In the genomic region with DNA sequence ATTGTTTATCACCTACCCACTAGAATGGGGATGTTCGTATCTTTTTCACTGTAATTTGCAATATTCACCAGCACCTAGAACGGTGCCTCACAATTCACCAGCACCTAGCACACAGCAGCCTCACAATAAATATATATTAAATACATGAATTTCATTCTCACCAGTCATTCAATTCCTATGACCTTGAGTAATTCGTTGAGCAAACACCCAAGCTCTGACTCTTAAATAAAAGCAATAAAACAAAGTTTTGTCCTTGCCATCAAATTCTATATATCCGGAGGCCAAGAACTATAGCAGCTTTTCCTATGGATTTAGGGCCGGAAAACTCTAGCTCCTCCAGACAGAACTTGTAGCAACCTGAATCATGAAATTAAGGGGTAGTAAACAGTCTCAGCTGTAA, we compare ENCODE assay signal across 8 cellular contexts. TPM values are rescaled to one million over a fixed set of nuclear protein-coding genes. Genes with fewer than 3 reads are reported as not detected.
A peak's percentile ranks its signal among the peaks of the same experiment; 100 is the strongest.
DNase-seq lines count a peak whose midpoint lies in the region; ATAC-seq, FAIRE-seq and TF ChIP-seq lines count a peak whose summit lies in the region.

No MANE protein-coding gene starts in this region.

- POLR2A ChIA-PET in GM12878 (lab: Charles Lee) = interaction anchor here (1.0 to 8.0 kb wide), 3 partner anchors 20 to 73 kb away, joined by 4 to 71 read pairs (median 4); a partner anchor contains a TSS

- WGBS in GM12878 (ENCODE audit: insufficient coverage, insufficient replicate concordance, low lambda C conversion rate, missing lambda C conversion rate) = 37% methylated on average over 5 of the region's 5 CpGs
- WGBS in lung, 2 donors = 46 to 69% methylated on average over 5 of the region's 5 CpGs
- WGBS in upper lobe of left lung, 2 donors = 48 to 51% methylated on average over 5 of the region's 5 CpGs

- peak overlapping the region; percentile 89 for H3K4me3 ChIP-seq in cardiac muscle cell
- peak overlapping the region; percentile 85 for H3K4me3 ChIP-seq in GM12878
- peak overlapping the region; percentile 93 for H3K4me3 ChIP-seq in lung
- peak overlapping the region; percentile 52 to 97 (median 79) for H3K4me3 ChIP-seq in upper lobe of left lung

- RAD21 ChIA-PET in GM12878 (lab: Charles Lee; ENCODE audit: unreplicated experiment) = interaction anchor here (0.8 to 1.6 kb wide), 3 partner anchors 22 to 31 kb away, joined by 3 to 8 read pairs (median 6); a partner anchor contains a TSS

- peaks cover 31% of the 10 kb centered on the region for H3K79me2 ChIP-seq in GM12878 (ENCODE audit: control insufficient read depth, insufficient read depth, low read length)

- no peak for TF ChIP-seq RAD21 in GM12878 (IDR thresholded peaks at IDR 0.05; ENCODE audit: insufficient read depth, low read depth, low read length)

- no peak overlapping the region for H2AFZ ChIP-seq in GM12878 (ENCODE audit: control insufficient read depth, low read depth, low read length)

- in situ Hi-C loops in GM12878 (cut with MboI) = no loop called here

- peaks cover 5% of the 10 kb centered on the region; the same call in 1 of the 2 replicates for H4K20me1 ChIP-seq in GM12878 (ENCODE audit: control insufficient read depth, insufficient read depth)

- H3K36me3 ChIP-seq in cardiac muscle cell (peaks cover 9% of the 10 kb centered on the region), GM12878 (ENCODE audit: control insufficient read depth in 2 of 2, insufficient read depth in 2 of 2, low read length in 1 of 2) (peaks cover 1 to 3% of the 10 kb centered on the region in 2 experiments; a peak in 3 of 4 replicates), lung (ENCODE audit: control insufficient read depth in 2 of 2, insufficient read depth in 2 of 2, low read length in 2 of 2) (peaks cover 4 to 6% of the 10 kb centered on the region in 2 donors), upper lobe of left lung (peaks cover 0 to 9% (median 4%) of the 10 kb centered on the region in 4 donors)

- SMC1A ChIA-PET in GM12878 (lab: Charles Lee; ENCODE audit: uncharacterized antibody, unreplicated experiment) = interaction anchor here (0.6 to 9.1 kb wide), 11 partner anchors 9 to 308 kb away, joined by 3 to 131 read pairs (median 4); a partner anchor contains a TSS

- TF ChIP-seq CTCF in cardiac muscle cell (IDR thresholded peaks at IDR 0.05; ENCODE audit: low read depth, low read length) = no peak
- TF ChIP-seq CTCF in GM12878 (IDR thresholded peaks at IDR 0.05 in 2 of 3, conservative IDR thresholded peaks at IDR 0.05 in 1 of 3; ENCODE audit: control insufficient read depth in 2 of 3, extremely low read depth in 1 of 3, insufficient read depth in 1 of 3, low read depth in 3 of 3, low read length in 3 of 3) = no peak
- TF ChIP-seq CTCF in lung (IDR thresholded peaks at IDR 0.05; ENCODE audit: control extremely low read depth, extremely low read depth) = no peak
- TF ChIP-seq CTCF in upper lobe of left lung (IDR thresholded peaks at IDR 0.05) = no peak

- no peak for FAIRE-seq in GM12878 (lab: Jason Lieb, UNC)

- DNase-seq in cardiac muscle cell (ENCODE audit: low read depth in 1 of 2, low spot score in 1 of 2) = no peak
- DNase-seq in cardiac septum (ENCODE audit: low spot score) = no peak
- DNase-seq in GM12878 (ENCODE audit: low read depth, low spot score) = no peak
- DNase-seq in lung (ENCODE audit: low spot score) = no peak
- no peak for DNase-seq in upper lobe of left lung
- DNase-seq in posterior cingulate gyrus = no peak

- TF ChIP-seq POLR2A in GM12878 (IDR thresholded peaks at IDR 0.05; ENCODE audit: low read depth, low read length) (no peak), upper lobe of left lung (IDR thresholded peaks at IDR 0.05) (no peak), GM18505 (IDR thresholded peaks at IDR 0.05; ENCODE audit: borderline replicate concordance, extremely low read depth, insufficient read depth, insufficient read length) (no peak)

- intact Hi-C loops in cardiac septum (cut with DNase I) = no loop called here
- intact Hi-C loops in GM12878 (cut with micrococcal nuclease; ENCODE audit: unreplicated experiment) = no loop called here
- intact Hi-C loops in posterior cingulate gyrus (cut with DNase I) = loop anchor here (5.0 kb wide), 1 partner anchor 141 kb away; a partner anchor contains a TSS

- peak overlapping the region; percentile 100 for H3K27ac ChIP-seq in cardiac muscle cell
- no peak overlapping the region; the same call in 1 of the 2 replicates for H3K27ac ChIP-seq in GM12878 (ENCODE audit: control insufficient read depth, insufficient read depth)
- peak overlapping the region in 1 of 2 donors; percentile 11 for H3K27ac ChIP-seq in lung (ENCODE audit: low read depth in 1 of 2, low read length in 1 of 2)
- H3K27ac ChIP-seq in upper lobe of left lung = peak overlapping the region in 1 of 4 donors; percentile 97

- H3K4me2 ChIP-seq in GM12878 (ENCODE audit: control insufficient read depth, insufficient read depth) = peak overlapping the region; percentile 90

- BruUV-seq in GM12878 (replicated peaks; lab: Mats Ljungman, UMichigan) = TSS peak; percentile 61

- ATAC-seq in GM12878 (no peak), lung (ENCODE audit: insufficient read depth, low FRiP score) (no peak), upper lobe of left lung (ENCODE audit: low FRiP score in 2 of 2) (no peak), GM18505 (IDR thresholded peaks at IDR 0.05; ENCODE audit: unreplicated experiment) (no peak), GM18502 (IDR thresholded peaks at IDR 0.05; ENCODE audit: poor library complexity, unreplicated experiment) (no peak)

- TF ChIP-seq EP300 in GM12878 (IDR thresholded peaks at IDR 0.05; ENCODE audit: borderline replicate concordance in 1 of 2, control insufficient read depth in 1 of 2, low read depth in 2 of 2, low read length in 2 of 2) = no peak
- TF ChIP-seq EP300 in upper lobe of left lung (IDR thresholded peaks at IDR 0.05) = no peak

- H3K9ac ChIP-seq in GM12878 (ENCODE audit: control insufficient read depth, insufficient read depth, low read length) = peak overlapping the region; percentile 97

- H3K4me1 ChIP-seq in cardiac muscle cell (ENCODE audit: low read depth) (peaks cover 9% of the 10 kb centered on the region), GM12878 (ENCODE audit: control insufficient read depth, insufficient read depth, low read length) (peaks cover 14% of the 10 kb centered on the region), lung (ENCODE audit: control insufficient read depth in 2 of 2, insufficient read depth in 2 of 2, low read length in 2 of 2) (peaks cover 6 to 13% of the 10 kb centered on the region in 2 donors), upper lobe of left lung (peaks cover 19 to 27% (median 24%) of the 10 kb centered on the region in 4 donors)

- CTCF ChIA-PET in GM12878 (lab: Yijun Ruan, JAX) = interaction anchor here (0.7 to 15.6 kb wide), 12 partner anchors 20 to 1170 kb away, joined by 3 to 223 read pairs (median 4); a partner anchor contains a TSS

- H3K27me3 ChIP-seq in cardiac muscle cell (no peaks in the 10 kb centered on the region), GM12878 (replicated peaks in 1 of 2; ENCODE audit: control insufficient read depth in 2 of 2, insufficient read depth in 2 of 2, low read length in 1 of 2) (no peaks in the 10 kb centered on the region), lung (ENCODE audit: control insufficient read depth, insufficient read depth) (no peaks in the 10 kb centered on the region), upper lobe of left lung (no peaks in the 10 kb centered on the region)

- no peaks in the 10 kb centered on the region for H3K9me3 ChIP-seq in cardiac muscle cell (ENCODE audit: low read depth)
- no peaks in the 10 kb centered on the region for H3K9me3 ChIP-seq in GM12878 (replicated peaks; ENCODE audit: control insufficient read depth, insufficient read depth, low read length)
- no peaks in the 10 kb centered on the region for H3K9me3 ChIP-seq in lung (ENCODE audit: control insufficient read depth in 2 of 2, insufficient read depth in 1 of 2, low read length in 1 of 2)
- no peaks in the 10 kb centered on the region for H3K9me3 ChIP-seq in upper lobe of left lung

RNA-seq across cellular contexts. Expression of a gene that starts 1.0 kb away (rescaled TPM):
- total RNA-seq in cardiac muscle cell = 64.6 and 77.8 TPM in 2 replicates
- 124 and 136 TPM in 2 replicates for polyA plus RNA-seq in cardiac muscle cell
- total RNA-seq in cardiac septum = 115 TPM
- total RNA-seq in GM12878 (2013; cell fraction: nucleolus; rRNA removed) = 37.1 and 40.8 TPM in 2 replicates
- total RNA-seq in GM12878 (2014; rRNA removed) = 28.2 and 32.0 TPM in 2 replicates
- total RNA-seq in GM12878 (2014; rRNA removed; fragmentation: Illumina TruSeq; extraction: Trizol) = 46.7 and 49.8 TPM in 2 replicates
- 65.5 and 68.1 TPM in 2 replicates for total RNA-seq in GM12878 (2021)
- 44.8 TPM for polyA plus RNA-seq in GM12878 (2011; ENCODE audit: low read depth)
- 89.6 and 108 TPM in 2 replicates for polyA plus RNA-seq in GM12878 (2011; rRNA removed)
- polyA plus RNA-seq in GM12878 (2011; cell fraction: cytosol; rRNA removed) = 31.8 and 39.7 TPM in 2 replicates
- 22.5 and 33.3 TPM in 2 replicates for polyA plus RNA-seq in GM12878 (2011; cell fraction: nucleus; rRNA removed)
- 52.2 and 56.4 TPM in 2 replicates for polyA plus RNA-seq in GM12878 (2012)
- 51.2 and 55.0 TPM in 2 replicates for polyA plus RNA-seq in GM12878 (2014; fragmentation: Illumina TruSeq; extraction: Trizol)
- polyA plus RNA-seq in GM12878 (2014; fragmentation: Nextera tagmentation; extraction: Ambion mirVana) = 10 to 100 TPM; 15.0 to 43.8 TPM
- 34.8 and 44.9 TPM in 2 replicates for polyA plus RNA-seq in GM12878 (2014; rRNA removed)
- 100 to 1,000 TPM in 1 of 2 experiments, 10 to 100 TPM in 1; 93.0 to 117 TPM for polyA plus RNA-seq in GM12878 (2016; fragmentation: Nextera tagmentation; extraction: Ambion mirVana)
- polyA minus RNA-seq in GM12878 (2011; rRNA and poly(A)+ RNA removed) = 39.6 and 47.1 TPM in 2 replicates
- polyA minus RNA-seq in GM12878 (2011; cell fraction: cytosol; rRNA and poly(A)+ RNA removed) = 15.6 and 18.0 TPM in 2 replicates
- polyA minus RNA-seq in GM12878 (2011; cell fraction: nucleus; rRNA and poly(A)+ RNA removed) = 17.3 and 25.0 TPM in 2 replicates
- total RNA-seq in lung = 100 to 1,000 TPM in 1 of 2 donors, 10 to 100 TPM in 1; 43.9 to 105 TPM
- 10 to 100 TPM; 48.4 to 86.6 TPM for polyA plus RNA-seq in lung
- 100 to 1,000 TPM in 1 of 6 donors, 10 to 100 TPM in 5; 39.8 to 107 (median 57.5) TPM for total RNA-seq in upper lobe of left lung

RNA-seq across cellular contexts. Expression of a gene that starts 22.1 kb away (rescaled TPM):
- total RNA-seq in cardiac muscle cell = 41.7 and 61.2 TPM in 2 replicates
- polyA plus RNA-seq in cardiac muscle cell = 70.5 and 92.2 TPM in 2 replicates
- total RNA-seq in cardiac septum = 18.3 TPM
- total RNA-seq in GM12878 (2013; cell fraction: nucleolus; rRNA removed) = 113 and 121 TPM in 2 replicates
- 69.6 and 84.5 TPM in 2 replicates for total RNA-seq in GM12878 (2014; rRNA removed)
- 81.0 and 85.0 TPM in 2 replicates for total RNA-seq in GM12878 (2014; rRNA removed; fragmentation: Illumina TruSeq; extraction: Trizol)
- 49.7 and 60.2 TPM in 2 replicates for total RNA-seq in GM12878 (2021)
- 28.1 TPM for polyA plus RNA-seq in GM12878 (2011; ENCODE audit: low read depth)
- 161 and 166 TPM in 2 replicates for polyA plus RNA-seq in GM12878 (2011; rRNA removed)
- polyA plus RNA-seq in GM12878 (2011; cell fraction: cytosol; rRNA removed) = 103 and 106 TPM in 2 replicates
- polyA plus RNA-seq in GM12878 (2011; cell fraction: nucleus; rRNA removed) = 99.0 and 128 TPM in 2 replicates
- polyA plus RNA-seq in GM12878 (2012) = 38.7 and 43.7 TPM in 2 replicates
- polyA plus RNA-seq in GM12878 (2014; fragmentation: Illumina TruSeq; extraction: Trizol) = 78.3 and 96.2 TPM in 2 replicates
- 10 to 100 TPM; 76.2 to 88.7 TPM for polyA plus RNA-seq in GM12878 (2014; fragmentation: Nextera tagmentation; extraction: Ambion mirVana)
- 66.9 and 83.4 TPM in 2 replicates for polyA plus RNA-seq in GM12878 (2014; rRNA removed)
- 10 to 100 TPM; 55.6 to 56.1 TPM for polyA plus RNA-seq in GM12878 (2016; fragmentation: Nextera tagmentation; extraction: Ambion mirVana)
- 133 and 164 TPM in 2 replicates for polyA minus RNA-seq in GM12878 (2011; rRNA and poly(A)+ RNA removed)
- polyA minus RNA-seq in GM12878 (2011; cell fraction: cytosol; rRNA and poly(A)+ RNA removed) = 49.3 and 50.5 TPM in 2 replicates
- 43.9 and 56.9 TPM in 2 replicates for polyA minus RNA-seq in GM12878 (2011; cell fraction: nucleus; rRNA and poly(A)+ RNA removed)
- total RNA-seq in lung = 10 to 100 TPM; 73.7 to 80.3 TPM
- 10 to 100 TPM; 42.0 to 60.3 TPM for polyA plus RNA-seq in lung
- total RNA-seq in upper lobe of left lung = 10 to 100 TPM; 42.8 to 61.1 (median 49.4) TPM

RNA-seq across cellular contexts. Expression of a gene that starts 28.2 kb away (rescaled TPM):
- 0.48 TPM in 1 of 2 replicates, not detected in the other for total RNA-seq in cardiac muscle cell
- 1.7 TPM in 1 of 2 replicates, not detected in the other for polyA plus RNA-seq in cardiac muscle cell
- not detected for total RNA-seq in cardiac septum
- not detected in 2 replicates for total RNA-seq in GM12878 (2013; cell fraction: nucleolus; rRNA removed)
- not detected in 2 replicates for total RNA-seq in GM12878 (2014; rRNA removed)
- not detected in 2 replicates for total RNA-seq in GM12878 (2014; rRNA removed; fragmentation: Illumina TruSeq; extraction: Trizol)
- total RNA-seq in GM12878 (2021) = not detected in 2 replicates
- polyA plus RNA-seq in GM12878 (2011; ENCODE audit: low read depth) = not detected
- not detected in 2 replicates for polyA plus RNA-seq in GM12878 (2011; rRNA removed)
- not detected in 2 replicates for polyA plus RNA-seq in GM12878 (2011; cell fraction: cytosol; rRNA removed)
- polyA plus RNA-seq in GM12878 (2011; cell fraction: nucleus; rRNA removed) = not detected in 2 replicates
- polyA plus RNA-seq in GM12878 (2012) = 0.07 and 0.50 TPM in 2 replicates
- polyA plus RNA-seq in GM12878 (2014; fragmentation: Illumina TruSeq; extraction: Trizol) = not detected in 2 replicates
- polyA plus RNA-seq in GM12878 (2014; fragmentation: Nextera tagmentation; extraction: Ambion mirVana) = not detected
- polyA plus RNA-seq in GM12878 (2014; rRNA removed) = not detected in 2 replicates
- polyA plus RNA-seq in GM12878 (2016; fragmentation: Nextera tagmentation; extraction: Ambion mirVana) = not detected
- not detected in 2 replicates for polyA minus RNA-seq in GM12878 (2011; rRNA and poly(A)+ RNA removed)
- polyA minus RNA-seq in GM12878 (2011; cell fraction: cytosol; rRNA and poly(A)+ RNA removed) = not detected in 2 replicates
- not detected in 2 replicates for polyA minus RNA-seq in GM12878 (2011; cell fraction: nucleus; rRNA and poly(A)+ RNA removed)
- under 1 TPM in 1 of 2 donors, not detected in 1; 0.25 TPM for total RNA-seq in lung
- polyA plus RNA-seq in lung = under 1 TPM; 0.06 to 0.22 TPM
- total RNA-seq in upper lobe of left lung = under 1 TPM in 3 of 6 donors, not detected in 3; 0.17 to 0.40 (median 0.39) TPM

RNA-seq across cellular contexts. Expression of a gene that starts 53.7 kb away (rescaled TPM):
- total RNA-seq in cardiac muscle cell = 11.0 and 16.0 TPM in 2 replicates
- polyA plus RNA-seq in cardiac muscle cell = 12.9 and 16.1 TPM in 2 replicates
- 1.6 TPM for total RNA-seq in cardiac septum
- total RNA-seq in GM12878 (2013; cell fraction: nucleolus; rRNA removed) = 2.2 and 3.0 TPM in 2 replicates
- 0.96 and 2.1 TPM in 2 replicates for total RNA-seq in GM12878 (2014; rRNA removed)
- 0.81 and 0.88 TPM in 2 replicates for total RNA-seq in GM12878 (2014; rRNA removed; fragmentation: Illumina TruSeq; extraction: Trizol)
- total RNA-seq in GM12878 (2021) = 0.85 and 0.93 TPM in 2 replicates
- 1.4 TPM for polyA plus RNA-seq in GM12878 (2011; ENCODE audit: low read depth)
- polyA plus RNA-seq in GM12878 (2011; rRNA removed) = 7.8 and 8.9 TPM in 2 replicates
- polyA plus RNA-seq in GM12878 (2011; cell fraction: cytosol; rRNA removed) = 5.3 and 6.3 TPM in 2 replicates
- 2.0 and 7.1 TPM in 2 replicates for polyA plus RNA-seq in GM12878 (2011; cell fraction: nucleus; rRNA removed)
- 1.4 and 2.4 TPM in 2 replicates for polyA plus RNA-seq in GM12878 (2012)
- polyA plus RNA-seq in GM12878 (2014; fragmentation: Illumina TruSeq; extraction: Trizol) = 1.5 and 1.6 TPM in 2 replicates
- polyA plus RNA-seq in GM12878 (2014; fragmentation: Nextera tagmentation; extraction: Ambion mirVana) = 1 to 10 TPM; 2.1 to 3.2 TPM
- 0.74 and 1.8 TPM in 2 replicates for polyA plus RNA-seq in GM12878 (2014; rRNA removed)
- 1 to 10 TPM in 1 of 2 experiments, under 1 TPM in 1; 0.48 to 1.2 TPM for polyA plus RNA-seq in GM12878 (2016; fragmentation: Nextera tagmentation; extraction: Ambion mirVana)
- polyA minus RNA-seq in GM12878 (2011; rRNA and poly(A)+ RNA removed) = 4.7 and 5.3 TPM in 2 replicates
- 1.4 and 2.5 TPM in 2 replicates for polyA minus RNA-seq in GM12878 (2011; cell fraction: cytosol; rRNA and poly(A)+ RNA removed)
- 1.8 and 1.9 TPM in 2 replicates for polyA minus RNA-seq in GM12878 (2011; cell fraction: nucleus; rRNA and poly(A)+ RNA removed)
- 1 to 10 TPM; 1.1 to 5.9 TPM for total RNA-seq in lung
- polyA plus RNA-seq in lung = 1 to 10 TPM; 4.5 to 5.5 TPM
- 10 to 100 TPM in 1 of 6 donors, 1 to 10 TPM in 4, not detected in 1; 1.1 to 11.7 (median 8.6) TPM for total RNA-seq in upper lobe of left lung
